In the genomic region with DNA sequence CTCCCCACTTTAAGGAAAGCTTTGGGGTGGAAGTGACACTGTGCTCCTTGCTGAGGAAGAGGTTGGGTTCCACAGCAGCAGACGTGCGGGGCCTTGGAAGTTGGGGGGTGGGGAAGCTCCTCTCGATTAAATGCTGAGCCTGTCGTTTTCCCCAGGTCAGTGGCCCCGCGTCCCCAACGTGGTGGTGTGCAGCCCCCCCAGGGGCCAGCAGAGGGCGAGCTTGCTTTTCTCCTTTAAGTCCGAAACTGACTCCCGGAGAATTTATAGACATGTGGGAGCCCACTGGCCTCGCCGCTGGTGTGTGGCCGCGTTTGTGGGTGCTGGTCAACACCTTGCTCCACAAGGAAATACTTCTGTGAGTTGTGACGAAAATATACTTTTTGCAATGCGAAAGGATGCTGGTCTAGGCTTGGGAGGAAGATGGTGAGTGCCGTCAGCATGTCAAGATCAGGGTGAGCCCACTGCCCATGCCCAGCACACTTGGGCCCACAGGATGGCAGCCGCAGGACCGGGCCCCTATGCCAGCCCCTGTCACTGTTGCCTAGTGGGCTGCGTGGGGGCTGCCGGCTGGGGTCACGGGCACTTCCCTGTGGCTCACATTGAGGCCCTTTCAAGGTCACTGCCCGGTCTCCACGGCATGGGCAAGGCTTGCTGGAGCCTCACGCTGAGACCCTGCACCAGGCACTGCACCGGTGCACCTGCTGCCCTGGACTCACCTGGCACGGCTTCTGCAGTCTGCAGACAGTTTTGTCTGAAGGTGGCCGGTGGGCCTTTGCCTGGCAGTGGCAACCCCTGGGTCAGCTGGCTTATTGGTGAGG, we compare ENCODE assay signal across 9 cellular contexts. TPM values are rescaled to one million over a fixed set of nuclear protein-coding genes. Genes with fewer than 3 reads are reported as not detected.
DNase-seq lines count a peak whose midpoint lies in the region; ATAC-seq and TF ChIP-seq lines count a peak whose summit lies in the region.
"Had no signal": no experiment of that assay in that cellular context is flagged by ENCODE, and none has a peak within 500 bp of the region (broad histone marks: within the 10 kb centered on the region; RNA-seq: fewer than 3 reads in every experiment).

No MANE protein-coding gene starts in this region.

- TF ChIP-seq CTCF in CD4-positive, alpha-beta T cell (IDR thresholded peaks at IDR 0.05), result peak; percentile 80

- no peaks in the 10 kb centered on the region for H3K9me3 ChIP-seq in CD4-positive, alpha-beta T cell (ENCODE audit: control insufficient read depth, low read length)
- no peaks in the 10 kb centered on the region for H3K9me3 ChIP-seq in HAP-1
- H3K9me3 ChIP-seq: SJSA1 had no signal

- H3K4me3 Mint-ChIP-seq in CD4-positive, alpha-beta T cell, result no peak overlapping the region
- no peak overlapping the region for H3K4me3 Mint-ChIP-seq in T-cell

- no peaks in the 10 kb centered on the region for H3K27me3 ChIP-seq in CD4-positive, alpha-beta T cell (ENCODE audit: control insufficient read depth, insufficient read depth, low read length)
- H3K27me3 ChIP-seq in HAP-1 (ENCODE audit: low read depth), result no peaks in the 10 kb centered on the region
- H3K27me3 ChIP-seq: SJSA1 had no signal

- in situ Hi-C loops in HAP-1 (cut with MboI; ENCODE audit: low sequenced_read_pairs), result loop anchor here (25.0 kb wide), 1 partner anchor 281 kb away; no protein-coding TSS in a partner anchor

- intact Hi-C loops in CD4-positive, alpha-beta T cell (cut with DNase I, micrococcal nuclease), result loop anchor here in 1 of 2 experiments (1.0 to 2.0 kb wide), 2 partner anchors 248 to 273 kb away; no protein-coding TSS in a partner anchor

- CTCF ChIA-PET in CD4-positive, alpha-beta T cell (lab: Charles Lee), result interaction anchor here (0.9 to 1.4 kb wide), 4 partner anchors 9 to 273 kb away, joined by 3 to 6 read pairs (median 5); no protein-coding TSS in a partner anchor
- CTCF ChIA-PET in T-cell (lab: Charles Lee), result interaction anchor here (0.6 to 2.1 kb wide), 6 partner anchors 9 to 358 kb away, joined by 3 to 10 read pairs (median 4); no protein-coding TSS in a partner anchor

- no peak overlapping the region for H3K4me3 ChIP-seq in HAP-1
- H3K4me3 ChIP-seq: SJSA1 had no signal

- H3K36me3 ChIP-seq in HAP-1 (replicated peaks), result peaks cover 26% of the 10 kb centered on the region
- H3K36me3 ChIP-seq: SJSA1 had no signal

- ATAC-seq in CD4-positive, alpha-beta T cell (ENCODE audit: poor library complexity), result peak; percentile 37
- ATAC-seq in T-cell (replicated peaks in 1 of 4) (peak in 2 of 4 experiments; percentile 23 to 30), GM19463 (IDR thresholded peaks at IDR 0.05; ENCODE audit: unreplicated experiment) (no peak)

- H3K9me3 Mint-ChIP-seq in CD4-positive, alpha-beta T cell, result no peaks in the 10 kb centered on the region
- H3K9me3 Mint-ChIP-seq in T-cell, result no peaks in the 10 kb centered on the region

- peaks cover 7% of the 10 kb centered on the region for H3K4me1 Mint-ChIP-seq in CD4-positive, alpha-beta T cell (ENCODE audit: low read depth)
- H3K4me1 Mint-ChIP-seq in T-cell, result peaks cover 10 to 11% (median 11%) of the 10 kb centered on the region in 3 donors

- H3K36me3 Mint-ChIP-seq in CD4-positive, alpha-beta T cell (ENCODE audit: low read depth), result peaks cover 11% of the 10 kb centered on the region
- peaks cover 9% of the 10 kb centered on the region for H3K36me3 Mint-ChIP-seq in T-cell

- POLR2A ChIA-PET in CD4-positive, alpha-beta T cell (lab: Charles Lee), result interaction anchor here (1.6 to 2.5 kb wide), 2 partner anchors 9 to 249 kb away, joined by 5 to 10 read pairs; partner anchors contain the start of gene UVSSA
- POLR2A ChIA-PET in T-cell (lab: Charles Lee), result interaction anchor here in 1 of 2 donors (0.5 kb wide), 1 partner anchor 248 kb away, joined by 3 read pairs; no protein-coding TSS in a partner anchor

- H3K27ac Mint-ChIP-seq in CD4-positive, alpha-beta T cell, result no peak overlapping the region
- H3K27ac Mint-ChIP-seq in T-cell, result no peak overlapping the region

- no peaks in the 10 kb centered on the region for H3K27me3 Mint-ChIP-seq in CD4-positive, alpha-beta T cell
- no peaks in the 10 kb centered on the region for H3K27me3 Mint-ChIP-seq in T-cell

- DNase-seq in CD4-positive, alpha-beta T cell, result peak; percentile 29 to 66 (median 36)
- DNase-seq in HAP-1 (ENCODE audit: low spot score in 2 of 2), result peak; percentile 55 to 80
- DNase-seq in T-cell, result peak in 26 of 34 experiments; percentile 13 to 48 (median 30)
- DNase-seq in caudate nucleus (lab: John Stamatoyannopoulos, UW), result peak in 34 of 61 donors; percentile 5 to 63 (median 28)
- peak; percentile 75 for DNase-seq in left kidney (ENCODE audit: low read depth, low spot score)
- peak; percentile 16 to 30 (median 19) for DNase-seq in stimulated activated CD4-positive, alpha-beta T cell treated with anti-CD3 and anti-CD28 coated beads, TNF-alpha, amount 100 ng/mL, for 48 hours (ENCODE audit: low read depth in 3 of 3)
- DNase-seq in kidney glomerular epithelial cell (lab: John Stamatoyannopoulos, UW), result no peak

- H3K4me1 ChIP-seq in HAP-1, result no peaks in the 10 kb centered on the region
- H3K4me1 ChIP-seq: SJSA1 had no signal

- no peak overlapping the region for H3K27ac ChIP-seq in CD4-positive, alpha-beta T cell (ENCODE audit: low read depth, low read length)
- H3K27ac ChIP-seq in caudate nucleus (ENCODE audit: low read depth, low read length), result no peak overlapping the region
- H3K27ac ChIP-seq: SJSA1 had no signal

RNA-seq across cellular contexts. Expression of gene UVSSA, which starts 9.4 kb away (rescaled TPM):
- 10 to 100 TPM; 31.1 to 33.1 TPM for total RNA-seq in CD4-positive, alpha-beta T cell
- total RNA-seq in T-cell, result 10 to 100 TPM; 39.9 to 53.7 (median 42.7) TPM

RNA-seq across cellular contexts. Expression of gene NKX1-1, which starts 49.9 kb away (rescaled TPM):
- not detected for total RNA-seq in CD4-positive, alpha-beta T cell
- not detected for total RNA-seq in T-cell
- total RNA-seq: SJSA1 had no signal
